In the genomic region with DNA sequence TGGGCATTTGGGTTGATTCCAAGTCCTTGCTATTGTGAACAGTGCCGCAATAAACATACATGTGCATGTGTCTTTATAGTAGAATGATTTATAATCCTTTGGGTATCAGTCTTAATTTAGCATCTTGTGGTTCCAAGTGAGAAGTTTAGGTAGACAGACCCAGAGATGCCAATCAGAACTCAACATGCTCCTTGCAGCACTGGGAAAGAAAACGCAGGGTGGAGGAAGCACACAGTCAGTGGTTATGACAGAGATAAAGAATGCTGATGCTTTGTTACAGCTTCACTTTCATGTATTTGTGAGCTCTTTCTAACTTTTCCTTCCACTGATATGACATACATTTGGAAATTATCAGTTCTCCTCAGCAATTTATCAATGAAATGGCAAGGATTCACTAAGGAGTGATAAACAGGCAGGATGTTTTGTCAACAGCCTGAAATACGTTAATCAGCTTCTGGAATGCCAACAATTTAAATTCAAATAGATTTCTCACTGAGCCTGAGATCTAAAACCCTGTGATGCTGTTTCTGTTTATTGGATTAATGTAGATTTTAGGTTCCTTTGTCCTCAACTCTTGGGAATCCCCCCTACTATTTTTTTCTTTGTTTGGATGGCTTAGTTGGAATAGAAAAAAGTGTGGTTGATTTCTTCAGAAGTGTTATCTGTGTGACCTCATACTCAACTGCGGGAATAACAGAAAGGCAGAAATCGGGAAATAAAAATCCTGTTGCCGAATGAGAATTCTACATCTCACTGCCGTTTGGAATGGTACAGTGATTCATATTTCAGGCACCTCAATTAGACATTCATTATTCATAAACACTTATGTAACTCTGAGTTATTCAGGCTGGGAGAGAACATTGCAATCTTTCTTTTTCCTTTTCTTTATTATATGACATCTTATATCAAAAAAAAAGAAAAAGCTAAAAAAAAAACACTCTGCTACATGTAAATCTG, we compare ENCODE assay signal across 15 cellular contexts.
DNase-seq lines count a peak whose midpoint lies in the region; ATAC-seq and TF ChIP-seq lines count a peak whose summit lies in the region.
"Had no signal": no experiment of that assay in that cellular context is flagged by ENCODE, and none has a peak within 500 bp of the region (broad histone marks: within the 10 kb centered on the region; RNA-seq: fewer than 3 reads in every experiment).

No MANE protein-coding gene starts in this region.

- peak overlapping the region; percentile 22; the same call in 1 of the 2 replicates for H3K9ac ChIP-seq in HUES48 (ENCODE audit: low read depth, low read length)

- TF ChIP-seq CTCF in choroid plexus epithelial cell (conservative IDR thresholded peaks at IDR 0.05; ENCODE audit: low read depth, low read length), result no peak

- DNase-seq in choroid plexus epithelial cell (ENCODE audit: low read depth), result peak; percentile 42
- peak; percentile 43 for DNase-seq in inferior parietal cortex (ENCODE audit: extremely low spot score)
- no peak for DNase-seq in NOMO-1 treated with dmso at 0.1 percent for 144 hours (lab: John Stamatoyannopoulos, UW; ENCODE audit: unreplicated experiment)
- DNase-seq: CD8-positive, alpha-beta memory T cell; DMS 273 treated with DMSO at 0.1 percent for 48 hours; MG63; NCI-H1105; NCI-H187 treated with DMSO at 0.1 percent for 48 hours; NCI-H2171 treated with DMSO at 0.1 percent for 48 hours; NCI-H510A treated with DMSO at 0.1 percent for 48 hours; SIG-M5 had no signal

- no peaks in the 10 kb centered on the region for H3K36me3 ChIP-seq in HUES48 (ENCODE audit: control insufficient read depth, insufficient read depth, low read length)
- H3K36me3 ChIP-seq: MG63 had no signal

- H3K27ac ChIP-seq in HUES48 (ENCODE audit: low read depth, low read length), result peak overlapping the region; percentile 93

- ATAC-seq in esophagus mucosa, result no peak
- ATAC-seq in GM18861 (IDR thresholded peaks at IDR 0.05; ENCODE audit: unreplicated experiment), result no peak
- no peak for ATAC-seq in HG03354 (IDR thresholded peaks at IDR 0.05; ENCODE audit: poor library complexity, severe bottlenecking, unreplicated experiment)

- peaks cover 7% of the 10 kb centered on the region; the same call in 1 of the 2 replicates for H3K9me3 ChIP-seq in HUES48 (ENCODE audit: control insufficient read depth, insufficient read depth, low read length)
- H3K9me3 ChIP-seq: MG63 had no signal

- peaks cover 26% of the 10 kb centered on the region for H3K4me1 ChIP-seq in HUES48 (ENCODE audit: control insufficient read depth, insufficient read depth, low read length)

- no peaks in the 10 kb centered on the region for H3K27me3 ChIP-seq in HUES48 (ENCODE audit: control insufficient read depth, insufficient read depth, low read length)
- H3K27me3 ChIP-seq: MG63 had no signal

- H3K4me3 ChIP-seq in HUES48 (ENCODE audit: low read depth, low read length) (0 out of 2 replicates have a peak overlapping the region, but pooled peaks have one; percentile 21), choroid plexus epithelial cell (ENCODE audit: low read depth, low read length) (no peak overlapping the region)
- H3K4me3 ChIP-seq: MG63 had no signal
